ENCODE assay signal across 33 cellular contexts in the genomic region with DNA sequence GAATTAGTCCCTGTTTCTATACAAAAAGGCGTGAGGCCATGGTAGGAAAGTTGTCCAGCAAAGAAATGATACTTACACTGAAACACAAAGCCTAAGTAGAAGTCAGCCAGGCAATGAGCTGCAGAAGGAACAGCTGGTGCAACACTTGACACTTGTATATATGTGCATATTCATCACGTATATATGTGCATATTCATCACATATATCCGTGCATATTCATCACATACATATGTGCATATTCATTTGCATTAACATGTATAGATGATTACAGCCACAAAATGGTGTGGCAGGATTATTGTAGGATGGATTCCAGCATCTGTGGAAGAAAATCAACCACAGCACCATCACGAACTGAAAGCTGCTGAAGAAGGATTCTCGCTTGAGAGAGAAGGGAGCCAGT.
"Had no signal": no experiment of that assay in that cellular context is flagged by ENCODE, and none has a peak within 500 bp of the region (broad histone marks: within the 10 kb centered on the region; RNA-seq: fewer than 3 reads in every experiment).

No MANE protein-coding gene starts in this region.

- H3K27me3 ChIP-seq: brain microvascular endothelial cell, heart left ventricle had no signal

- H3K4me3 Mint-ChIP-seq: activated CD4-positive, alpha-beta memory T cell treated with anti-CD3 and anti-CD28 coated beads, Interleukin-2, amount 10 ng/mL, durations not matched to agents 7 days and 5 days; activated CD4-positive, alpha-beta T cell treated with anti-CD3 and anti-CD28 coated beads for 36 hours; activated CD4-positive, alpha-beta T cell treated with anti-CD3 and anti-CD28 coated beads, Interleukin-2, amount 10 ng/mL, durations not matched to agents 24 days and 14 days; activated naive CD8-positive, alpha-beta T cell; activated T-cell treated with anti-CD3 and anti-CD28 coated beads, Interleukin-2, amount 50 U/mL, for 24 hours; activated T-helper 17 cell treated with anti-CD3 and anti-CD28 coated beads, Interleukin-2, amount 50 U/mL, for 72 hours; central memory CD8-positive, alpha-beta T cell; dendritic cell treated with granulocyte-macrophage colony-stimulating factor and Interleukin-4, amounts not matched to agents 40 ng/mL and 50 ng/mL, for 4 days; endodermal cell; T-helper 17 cell; T-helper 2 cell treated with Interferon-gamma antibody and Interleukin-4, amounts not matched to agents 5 μg/mL and 100 μg/mL, for 36 hours had no signal

- H3K36me3 Mint-ChIP-seq: activated naive CD8-positive, alpha-beta T cell had no signal

- ATAC-seq: activated CD4-positive, alpha-beta T cell treated with anti-CD3 and anti-CD28 coated beads for 36 hours; activated T-helper 17 cell treated with anti-CD3 and anti-CD28 coated beads, Interleukin-2, amount 50 U/mL, for 72 hours; esophagus mucosa; heart left ventricle; T-helper 17 cell had no signal

- H3K27ac Mint-ChIP-seq: activated CD4-positive, alpha-beta memory T cell treated with anti-CD3 and anti-CD28 coated beads, Interleukin-2, amount 10 ng/mL, durations not matched to agents 7 days and 5 days; activated CD4-positive, alpha-beta T cell treated with anti-CD3 and anti-CD28 coated beads for 36 hours; activated CD4-positive, alpha-beta T cell treated with anti-CD3 and anti-CD28 coated beads, Interleukin-2, amount 10 ng/mL, durations not matched to agents 24 days and 14 days; activated naive CD8-positive, alpha-beta T cell; activated T-cell treated with anti-CD3 and anti-CD28 coated beads, Interleukin-2, amount 50 U/mL, for 24 hours; activated T-helper 17 cell treated with anti-CD3 and anti-CD28 coated beads, Interleukin-2, amount 50 U/mL, for 72 hours; dendritic cell treated with granulocyte-macrophage colony-stimulating factor and Interleukin-4, amounts not matched to agents 40 ng/mL and 50 ng/mL, for 4 days; endodermal cell; T-helper 17 cell; T-helper 2 cell treated with Interferon-gamma antibody and Interleukin-4, amounts not matched to agents 5 μg/mL and 100 μg/mL, for 36 hours had no signal

- DNase-seq: activated CD4-positive, alpha-beta memory T cell treated with anti-CD3 and anti-CD28 coated beads, Interleukin-2, amount 10 ng/mL, durations not matched to agents 7 days and 5 days; activated CD4-positive, alpha-beta T cell treated with anti-CD3 and anti-CD28 coated beads for 36 hours; activated CD4-positive, alpha-beta T cell treated with anti-CD3 and anti-CD28 coated beads, Interleukin-2, amount 10 ng/mL, durations not matched to agents 24 days and 14 days; activated CD4-positive, alpha-beta T cell treated with anti-CD3 and anti-CD28 coated beads, Interleukin-2, amount 50 U/mL, for 4 hours; activated CD4-positive, CD25-positive, alpha-beta regulatory T cell; activated CD4-positive, CD25-positive, alpha-beta regulatory T cell treated with anti-CD3 and anti-CD28 coated beads, Interleukin-2, amount 50 U/mL, for 72 hours; activated CD8-positive, alpha-beta memory T cell treated with anti-CD3 and anti-CD28 coated beads, Interleukin-2, amount 50 U/mL, for 48 hours; activated effector memory CD4-positive, alpha-beta T cell treated with Interleukin-2 at 50 U/mL for 16 hours; activated gamma-delta T cell treated with Interleukin-2 at 50 U/mL for 16 hours; activated naive CD4-positive, alpha-beta T cell treated with anti-CD3 and anti-CD28 coated beads, Interleukin-2, amount 50 U/mL, for 16 hours; activated naive CD4-positive, alpha-beta T cell treated with Interleukin-2 at 50 U/mL for 16 hours; activated T-cell treated with anti-CD3 and anti-CD28 coated beads for 4 hours; activated T-cell treated with anti-CD3 and anti-CD28 coated beads, Interleukin-2, amount 50 U/mL, for 24 hours; amniotic stem cell; anterior cingulate cortex; brain microvascular endothelial cell; dorsolateral prefrontal cortex; effector memory CD4-positive, alpha-beta T cell; endodermal cell; foreskin fibroblast; glutamatergic neuron; heart left ventricle; T-helper 1 cell; T-helper 17 cell; T1000; WERI-Rb-1 had no signal

- H3K9me3 Mint-ChIP-seq: activated CD4-positive, alpha-beta memory T cell treated with anti-CD3 and anti-CD28 coated beads, Interleukin-2, amount 10 ng/mL, durations not matched to agents 7 days and 5 days; activated CD4-positive, alpha-beta T cell treated with anti-CD3 and anti-CD28 coated beads, Interleukin-2, amount 10 ng/mL, durations not matched to agents 24 days and 14 days; activated T-helper 17 cell treated with anti-CD3 and anti-CD28 coated beads, Interleukin-2, amount 50 U/mL, for 72 hours; T-helper 2 cell treated with Interferon-gamma antibody and Interleukin-4, amounts not matched to agents 5 μg/mL and 100 μg/mL, for 36 hours had no signal

- H3K27me3 Mint-ChIP-seq: activated CD4-positive, alpha-beta memory T cell treated with anti-CD3 and anti-CD28 coated beads, Interleukin-2, amount 10 ng/mL, durations not matched to agents 7 days and 5 days; activated CD4-positive, alpha-beta T cell treated with anti-CD3 and anti-CD28 coated beads for 36 hours; activated CD4-positive, alpha-beta T cell treated with anti-CD3 and anti-CD28 coated beads, Interleukin-2, amount 10 ng/mL, durations not matched to agents 24 days and 14 days; activated naive CD8-positive, alpha-beta T cell; activated T-cell treated with anti-CD3 and anti-CD28 coated beads, Interleukin-2, amount 50 U/mL, for 24 hours; activated T-helper 17 cell treated with anti-CD3 and anti-CD28 coated beads, Interleukin-2, amount 50 U/mL, for 72 hours; central memory CD8-positive, alpha-beta T cell; dendritic cell treated with granulocyte-macrophage colony-stimulating factor and Interleukin-4, amounts not matched to agents 40 ng/mL and 50 ng/mL, for 4 days; T-helper 17 cell had no signal

- H3K4me3 ChIP-seq: coronary artery, dorsolateral prefrontal cortex, heart left ventricle had no signal

- H3K36me3 ChIP-seq: brain microvascular endothelial cell, heart left ventricle, WERI-Rb-1 had no signal

- H3K27ac ChIP-seq: brain microvascular endothelial cell, coronary artery, dorsolateral prefrontal cortex, heart left ventricle, WERI-Rb-1 had no signal

- H3K4me1 Mint-ChIP-seq: activated CD4-positive, alpha-beta memory T cell treated with anti-CD3 and anti-CD28 coated beads, Interleukin-2, amount 10 ng/mL, durations not matched to agents 7 days and 5 days; activated CD4-positive, alpha-beta T cell treated with anti-CD3 and anti-CD28 coated beads for 36 hours; activated CD4-positive, alpha-beta T cell treated with anti-CD3 and anti-CD28 coated beads, Interleukin-2, amount 10 ng/mL, durations not matched to agents 24 days and 14 days; activated T-helper 17 cell treated with anti-CD3 and anti-CD28 coated beads, Interleukin-2, amount 50 U/mL, for 72 hours; central memory CD8-positive, alpha-beta T cell; endodermal cell; T-helper 17 cell had no signal

- H3K9me3 ChIP-seq: heart left ventricle had no signal
